In genomic region chrX:63751481-63751880, GRCh38 we compare ENCODE assay signal across 21 cellular contexts. TPM values are rescaled to one million over a fixed set of nuclear protein-coding genes. Genes with fewer than 3 reads are reported as not detected.
A peak's percentile ranks its signal among the peaks of the same experiment; 100 is the strongest.
DNase-seq lines count a peak whose midpoint lies in the region; ATAC-seq, FAIRE-seq and TF ChIP-seq lines count a peak whose summit lies in the region.
"Had no signal": no experiment of that assay in that cellular context is flagged by ENCODE, and none has a peak within 500 bp of the region (broad histone marks: within the 10 kb centered on the region; RNA-seq: fewer than 3 reads in every experiment).

No MANE protein-coding gene starts in this region.

- WGBS in right cardiac atrium: 65% methylated on average over 2 of the region's 2 CpGs

- TF ChIP-seq CTCF in bronchial epithelial cell (IDR thresholded peaks at IDR 0.05; ENCODE audit: insufficient read depth, low read length, severe bottlenecking): no peak
- TF ChIP-seq CTCF in nephron (IDR thresholded peaks at IDR 0.05; ENCODE audit: unreplicated experiment in 3 of 3): no peak
- TF ChIP-seq CTCF in foreskin fibroblast (IDR thresholded peaks at IDR 0.05; ENCODE audit: low read depth, low read length): no peak
- TF ChIP-seq CTCF in D721Med (IDR thresholded peaks at IDR 0.05; ENCODE audit: insufficient read depth, missing control alignments): no peak

- ATAC-seq in right cardiac atrium: no peak
- ATAC-seq: activated naive CD4-positive, alpha-beta T cell treated with anti-CD3 and anti-CD28 coated beads, Interleukin-2, amount 50 U/mL, for 72 hours; CD8-positive, alpha-beta T cell; HepG2; SK-N-SH treated with all-trans-retinoic acid at 6 μM for 48 hours; upper lobe of right lung had no signal

- H3K27me3 Mint-ChIP-seq in nephron (ENCODE audit: low read depth): no peaks in the 10 kb centered on the region

- H3K36me3 ChIP-seq in bronchial epithelial cell (ENCODE audit: control insufficient read depth, insufficient read depth, low read length): no peaks in the 10 kb centered on the region
- H3K36me3 ChIP-seq: upper lobe of right lung had no signal

- peaks cover 57% of the 10 kb centered on the region for H3K4me1 Mint-ChIP-seq in nephron

- intact Hi-C loops in right cardiac atrium (cut with DNase I): no loop called here

- no peaks in the 10 kb centered on the region for H3K9me3 ChIP-seq in right cardiac atrium (ENCODE audit: control insufficient read depth, low read length)
- H3K9me3 ChIP-seq: upper lobe of right lung had no signal

- H3K27ac ChIP-seq in right cardiac atrium (ENCODE audit: low read length): no peak overlapping the region
- H3K27ac ChIP-seq: PC-9, upper lobe of right lung had no signal

- DNase-seq in COLO668 (lab: John Stamatoyannopoulos, UW; ENCODE audit: unreplicated experiment) (peak; percentile 6), NCI-H1436 treated with DMSO at 0.1 percent for 48 hours (lab: John Stamatoyannopoulos, UW) (peak; percentile 12), bronchial epithelial cell (ENCODE audit: low read depth) (peak; percentile 7), T-helper 1 cell (no peak), foreskin fibroblast (no peak), D721Med (ENCODE audit: insufficient read length, low spot score) (no peak), right cardiac atrium (no peak)
- DNase-seq: activated CD4-positive, alpha-beta T cell treated with anti-CD3 and anti-CD28 coated beads, Interleukin-2, amount 50 U/mL, for 4 hours; activated T-cell treated with anti-CD3 and anti-CD28 coated beads, Interleukin-2, amount 50 U/mL, for 1 hour; CD8-positive, alpha-beta T cell; GF-D8; NCI-H1048; NCI-H446 treated with DMSO at 0.1 percent for 48 hours; upper lobe of right lung had no signal

- peak overlapping the region; percentile 31 to 94 (median 34) for H3K4me3 Mint-ChIP-seq in nephron

- FAIRE-seq in bronchial epithelial cell (lab: Jason Lieb, UNC) (no peak), D721Med (lab: Jason Lieb, UNC) (no peak)
- FAIRE-seq: endometrium, frontal cortex, HepG2 had no signal

- no peak overlapping the region for H3K4me3 ChIP-seq in bronchial epithelial cell (ENCODE audit: low read depth, low read length)
- no peak overlapping the region for H3K4me3 ChIP-seq in foreskin fibroblast (ENCODE audit: low read depth in 1 of 2, low read length in 2 of 2)
- no peak overlapping the region for H3K4me3 ChIP-seq in right cardiac atrium (ENCODE audit: low read length)
- H3K4me3 ChIP-seq: PC-9, upper lobe of right lung had no signal

- peaks cover 3% of the 10 kb centered on the region for H3K9me3 Mint-ChIP-seq in nephron
- H3K9me3 Mint-ChIP-seq: activated naive CD4-positive, alpha-beta T cell treated with anti-CD3 and anti-CD28 coated beads, Interleukin-2, amount 50 U/mL, for 72 hours; CD8-positive, alpha-beta T cell had no signal

- H3K36me3 Mint-ChIP-seq in nephron (ENCODE audit: low read depth): no peaks in the 10 kb centered on the region

- H3K27me3 ChIP-seq in bronchial epithelial cell (ENCODE audit: control insufficient read depth, insufficient read depth, low read length) (no peaks in the 10 kb centered on the region), right cardiac atrium (ENCODE audit: control insufficient read depth, insufficient read depth) (no peaks in the 10 kb centered on the region)
- H3K27me3 ChIP-seq: upper lobe of right lung had no signal

- peaks cover 9% of the 10 kb centered on the region for H3K4me1 ChIP-seq in right cardiac atrium (ENCODE audit: control insufficient read depth, insufficient read depth, low read length)
- H3K4me1 ChIP-seq: upper lobe of right lung had no signal

- peak overlapping the region in 2 of 3 experiments; percentile 84 to 92 for H3K27ac Mint-ChIP-seq in nephron
- H3K27ac Mint-ChIP-seq: activated naive CD4-positive, alpha-beta T cell treated with anti-CD3 and anti-CD28 coated beads, Interleukin-2, amount 50 U/mL, for 72 hours; CD8-positive, alpha-beta T cell had no signal

RNA-seq across cellular contexts. Expression of gene ARHGEF9, which starts 33.5 kb away (rescaled TPM):
- total RNA-seq in bronchial epithelial cell: 7.4 and 7.9 TPM in 2 replicates
- total RNA-seq in right cardiac atrium: 100 to 1,000 TPM in 1 of 4 donors, 10 to 100 TPM in 3; 75.6 to 126 (median 87.2) TPM
- polyA plus RNA-seq in right cardiac atrium: 60.6 TPM

Comparison
In these comparisons a context has a peak if more than half of its experiments do, and no peak if none do; other contexts are left out.
1. DNase-seq: peak in COLO668 (single experiment), NCI-H1436 treated with DMSO at 0.1 percent for 48 hours (single experiment) and bronchial epithelial cell (single experiment); none in T-helper 1 cell (0 of 5), foreskin fibroblast (0 of 2), D721Med (single experiment) and right cardiac atrium (0 of 3).